Comparison of ENCODE assay signal across 31 cellular contexts in genomic region chr10:96463562-96463961, GRCh38. TPM values are rescaled to one million over a fixed set of nuclear protein-coding genes. Genes with fewer than 3 reads are reported as not detected.
"Had no signal": no experiment of that assay in that cellular context is flagged by ENCODE, and none has a peak within 500 bp of the region (broad histone marks: within the 10 kb centered on the region; RNA-seq: fewer than 3 reads in every experiment).

No MANE protein-coding gene starts in this region.

- H3K9me3 Mint-ChIP-seq: central memory CD8-positive, alpha-beta T cell had no signal

- H3K4me1 ChIP-seq: colonic mucosa, SJSA1 had no signal

- H3K9me3 ChIP-seq: colonic mucosa, SJSA1, SK-N-SH had no signal

- H3K9ac ChIP-seq: SK-N-SH had no signal

- H3K4me3 ChIP-seq: colonic mucosa, SJSA1 had no signal

- H3K4me1 Mint-ChIP-seq: activated CD4-positive, alpha-beta memory T cell treated with anti-CD3 and anti-CD28 coated beads, Interleukin-2, amount 10 ng/mL, durations not matched to agents 7 days and 5 days; activated CD4-positive, alpha-beta T cell treated with anti-CD3 and anti-CD28 coated beads for 36 hours; activated CD8-positive, alpha-beta memory T cell treated with anti-CD3 and anti-CD28 coated beads, Interleukin-2, amount 10 ng/mL, durations not matched to agents 7 days and 5 days; activated naive CD4-positive, alpha-beta T cell treated with anti-CD3 and anti-CD28 coated beads, Interleukin-2, amount 10 ng/mL, durations not matched to agents 7 days and 5 days; activated naive CD8-positive, alpha-beta T cell treated with anti-CD3 and anti-CD28 coated beads, Interleukin-2, amount 50 U/mL, for 24 hours; central memory CD8-positive, alpha-beta T cell had no signal

- FAIRE-seq: TTC549 had no signal

- H3K27me3 ChIP-seq: brain microvascular endothelial cell, colonic mucosa had no signal

- H3K4me3 Mint-ChIP-seq: activated CD4-positive, alpha-beta memory T cell treated with anti-CD3 and anti-CD28 coated beads, Interleukin-2, amount 10 ng/mL, durations not matched to agents 7 days and 5 days; activated CD4-positive, alpha-beta T cell treated with anti-CD3 and anti-CD28 coated beads for 36 hours; activated CD8-positive, alpha-beta memory T cell treated with anti-CD3 and anti-CD28 coated beads, Interleukin-2, amount 10 ng/mL, durations not matched to agents 7 days and 5 days; activated naive CD4-positive, alpha-beta T cell treated with anti-CD3 and anti-CD28 coated beads, Interleukin-2, amount 10 ng/mL, durations not matched to agents 7 days and 5 days; activated naive CD8-positive, alpha-beta T cell; activated naive CD8-positive, alpha-beta T cell treated with anti-CD3 and anti-CD28 coated beads, Interleukin-2, amount 50 U/mL, for 24 hours; central memory CD8-positive, alpha-beta T cell; T-helper 1 cell treated with Interleukin-12 subunit alpha and Interleukin-12 subunit beta and Interleukin-4 antibody, amounts not matched to agents 30 μg/mL and 1 μg/mL, for 36 hours; T-helper 2 cell treated with Interferon-gamma antibody and Interleukin-4, amounts not matched to agents 5 μg/mL and 100 μg/mL, for 36 hours had no signal

- H3K27ac ChIP-seq: brain microvascular endothelial cell, colonic mucosa, SJSA1 had no signal

- H3K4me2 ChIP-seq: SK-N-SH had no signal

- ATAC-seq: activated CD4-positive, alpha-beta T cell treated with anti-CD3 and anti-CD28 coated beads for 36 hours; activated CD8-positive, alpha-beta memory T cell treated with anti-CD3 and anti-CD28 coated beads, Interleukin-2, amount 10 ng/mL, durations not matched to agents 7 days and 5 days; activated naive CD8-positive, alpha-beta T cell treated with anti-CD3 and anti-CD28 coated beads, Interleukin-2, amount 50 U/mL, for 24 hours had no signal

- H3K36me3 Mint-ChIP-seq: activated CD8-positive, alpha-beta memory T cell treated with anti-CD3 and anti-CD28 coated beads, Interleukin-2, amount 10 ng/mL, durations not matched to agents 7 days and 5 days; activated naive CD4-positive, alpha-beta T cell treated with anti-CD3 and anti-CD28 coated beads, Interleukin-2, amount 10 ng/mL, durations not matched to agents 7 days and 5 days; activated naive CD8-positive, alpha-beta T cell had no signal

- DNase-seq: activated CD4-positive, alpha-beta memory T cell treated with anti-CD3 and anti-CD28 coated beads, Interleukin-2, amount 10 ng/mL, durations not matched to agents 7 days and 5 days; activated CD4-positive, alpha-beta T cell treated with anti-CD3 and anti-CD28 coated beads for 36 hours; activated CD8-positive, alpha-beta memory T cell treated with anti-CD3 and anti-CD28 coated beads for 24 hours; activated CD8-positive, alpha-beta memory T cell treated with anti-CD3 and anti-CD28 coated beads, Interleukin-2, amount 10 ng/mL, durations not matched to agents 7 days and 5 days; activated CD8-positive, alpha-beta memory T cell treated with anti-CD3 and anti-CD28 coated beads, Interleukin-2, amount 50 U/mL, for 48 hours; activated effector memory CD4-positive, alpha-beta T cell treated with Interleukin-2 at 50 U/mL for 16 hours; activated naive CD4-positive, alpha-beta T cell treated with anti-CD3 and anti-CD28 coated beads, Interleukin-2, amount 10 ng/mL, durations not matched to agents 7 days and 5 days; activated naive CD8-positive, alpha-beta T cell treated with anti-CD3 and anti-CD28 coated beads, Interleukin-2, amount 50 U/mL, for 24 hours; activated T-cell treated with anti-CD3 and anti-CD28 coated beads, Interleukin-2, amount 50 U/mL, for 48 hours; anterior cingulate cortex; brain microvascular endothelial cell; colonic mucosa; MM.1S; NCI-H1092; NCI-H1417; NCI-H146; NCI-H187; NCI-H2029 treated with DMSO at 0.1 percent for 48 hours; NCI-H2107; NCI-H510A; NCI-H748 treated with DMSO at 0.1 percent for 48 hours; NK-92 treated with Interleukin-12 subunit alpha and Interleukin-12 subunit beta, amount 100 ng/mL, for 24 hours; OCI-M1; SHP77 treated with DMSO at 0.1 percent for 48 hours; SK-N-SH had no signal

- H3K27ac Mint-ChIP-seq: activated CD4-positive, alpha-beta memory T cell treated with anti-CD3 and anti-CD28 coated beads, Interleukin-2, amount 10 ng/mL, durations not matched to agents 7 days and 5 days; activated CD4-positive, alpha-beta T cell treated with anti-CD3 and anti-CD28 coated beads for 36 hours; activated CD8-positive, alpha-beta memory T cell treated with anti-CD3 and anti-CD28 coated beads, Interleukin-2, amount 10 ng/mL, durations not matched to agents 7 days and 5 days; activated naive CD4-positive, alpha-beta T cell treated with anti-CD3 and anti-CD28 coated beads, Interleukin-2, amount 10 ng/mL, durations not matched to agents 7 days and 5 days; activated naive CD8-positive, alpha-beta T cell; activated naive CD8-positive, alpha-beta T cell treated with anti-CD3 and anti-CD28 coated beads, Interleukin-2, amount 50 U/mL, for 24 hours; T-helper 1 cell treated with Interleukin-12 subunit alpha and Interleukin-12 subunit beta and Interleukin-4 antibody, amounts not matched to agents 30 μg/mL and 1 μg/mL, for 36 hours; T-helper 2 cell treated with Interferon-gamma antibody and Interleukin-4, amounts not matched to agents 5 μg/mL and 100 μg/mL, for 36 hours had no signal

- H3K36me3 ChIP-seq: brain microvascular endothelial cell, colonic mucosa, SJSA1 had no signal

RNA-seq across cellular contexts. Expression of gene TLL2, which starts 50.2 kb away (rescaled TPM):
- total RNA-seq: activated CD4-positive, alpha-beta memory T cell treated with anti-CD3 and anti-CD28 coated beads, Interleukin-2, amount 10 ng/mL, durations not matched to agents 7 days and 5 days; activated CD8-positive, alpha-beta memory T cell treated with anti-CD3 and anti-CD28 coated beads, Interleukin-2, amount 10 ng/mL, durations not matched to agents 7 days and 5 days; SJSA1 had no signal
